Comparison of ENCODE assay signal across 24 cellular contexts in genomic region chr6:152705327-152705726, GRCh38. TPM values are rescaled to one million over a fixed set of nuclear protein-coding genes. Genes with fewer than 3 reads are reported as not detected.
"Had no signal": no experiment of that assay in that cellular context is flagged by ENCODE, and none has a peak within 500 bp of the region (broad histone marks: within the 10 kb centered on the region; RNA-seq: fewer than 3 reads in every experiment).

No MANE protein-coding gene starts in this region.

- H3K36me3 ChIP-seq: MG63, Peyer's patch, SJSA1 had no signal

- H3K9me3 ChIP-seq: MG63, Peyer's patch, SJSA1 had no signal

- ATAC-seq: HepG2 had no signal

- H3K27ac ChIP-seq: Peyer's patch, SJSA1, SK-N-MC had no signal

- H3K27me3 ChIP-seq: MG63, Peyer's patch, SJSA1 had no signal

- H3K4me1 ChIP-seq: Peyer's patch had no signal

- DNase-seq: IMR-90, Karpas-422, KG1, MG63, NCI-H1092 treated with DMSO at 0.1 percent for 48 hours, NCI-H1436, NCI-H187, NCI-H2029, NCI-H2081 treated with DMSO at 0.1 percent for 48 hours, NCI-H2171, NCI-H226, NCI-H446, NCI-H510A, NCI-H524 treated with DMSO at 0.1 percent for 48 hours, NCI-H69, NCI-H774, Peyer's patch, Right ventricle myocardium superior, SIG-M5 had no signal

- H3K4me3 ChIP-seq: MG63, Peyer's patch, SJSA1, SK-N-MC had no signal

RNA-seq across cellular contexts. Expression of gene MYCT1, which starts 7.6 kb away (rescaled TPM):
- total RNA-seq: HepG2 had no signal
- polyA plus RNA-seq: HepG2 had no signal

RNA-seq across cellular contexts. Expression of gene VIP, which starts 45.3 kb away (rescaled TPM):
- total RNA-seq: HepG2, HT1080, IMR-90, RPMI7951 had no signal
- polyA plus RNA-seq: HepG2, IMR-90 had no signal
